Comparison of ENCODE assay signal across 2 cellular contexts in the genomic region with DNA sequence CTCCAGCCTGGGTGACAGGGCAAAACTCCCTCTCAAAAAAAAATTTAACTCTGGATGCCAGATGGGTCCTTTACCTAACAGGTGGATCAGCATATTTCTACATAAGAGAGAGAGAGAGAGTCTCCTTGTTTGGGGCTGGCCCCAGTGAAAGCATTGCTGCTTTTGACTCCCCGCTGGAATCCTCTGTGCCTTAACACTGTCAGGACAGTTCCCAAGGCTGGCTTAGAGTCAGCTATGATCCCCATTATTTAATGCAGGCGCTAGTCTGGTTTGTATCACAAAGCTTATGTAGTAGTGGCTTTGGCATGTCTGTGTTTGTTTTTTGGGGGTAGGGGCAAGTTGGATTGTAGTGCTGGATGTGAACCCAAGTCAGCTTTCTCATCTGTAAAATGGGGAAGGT.
TF ChIP-seq lines count a peak whose summit lies in the region.

No MANE protein-coding gene starts in this region.

TF ChIP-seq in IMR-90, 13 proteins besides CTCF, POLR2A, EP300 and RAD21:
- TF ChIP-seq, protein P1, sequence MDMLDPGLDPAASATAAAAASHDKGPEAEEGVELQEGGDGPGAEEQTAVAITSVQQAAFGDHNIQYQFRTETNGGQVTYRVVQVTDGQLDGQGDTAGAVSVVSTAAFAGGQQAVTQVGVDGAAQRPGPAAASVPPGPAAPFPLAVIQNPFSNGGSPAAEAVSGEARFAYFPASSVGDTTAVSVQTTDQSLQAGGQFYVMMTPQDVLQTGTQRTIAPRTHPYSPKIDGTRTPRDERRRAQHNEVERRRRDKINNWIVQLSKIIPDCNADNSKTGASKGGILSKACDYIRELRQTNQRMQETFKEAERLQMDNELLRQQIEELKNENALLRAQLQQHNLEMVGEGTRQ (IDR thresholded peaks at IDR 0.05; ENCODE audit: low read depth, low read length), result no peak
- TF ChIP-seq NFE2L2 (IDR thresholded peaks at IDR 0.05; ENCODE audit: low read depth, low read length) (no peak), MXI1 (IDR thresholded peaks at IDR 0.05; ENCODE audit: borderline replicate concordance, low read depth, low read length) (no peak), RCOR1 (IDR thresholded peaks at IDR 0.05; ENCODE audit: insufficient replicate concordance, low read length) (peak; percentile 22), MAZ (IDR thresholded peaks at IDR 0.05; ENCODE audit: borderline replicate concordance, low read depth, low read length) (no peak), FOS (IDR thresholded peaks at IDR 0.05; ENCODE audit: low read depth, low read length) (no peak)
- TF ChIP-seq, protein P2, sequence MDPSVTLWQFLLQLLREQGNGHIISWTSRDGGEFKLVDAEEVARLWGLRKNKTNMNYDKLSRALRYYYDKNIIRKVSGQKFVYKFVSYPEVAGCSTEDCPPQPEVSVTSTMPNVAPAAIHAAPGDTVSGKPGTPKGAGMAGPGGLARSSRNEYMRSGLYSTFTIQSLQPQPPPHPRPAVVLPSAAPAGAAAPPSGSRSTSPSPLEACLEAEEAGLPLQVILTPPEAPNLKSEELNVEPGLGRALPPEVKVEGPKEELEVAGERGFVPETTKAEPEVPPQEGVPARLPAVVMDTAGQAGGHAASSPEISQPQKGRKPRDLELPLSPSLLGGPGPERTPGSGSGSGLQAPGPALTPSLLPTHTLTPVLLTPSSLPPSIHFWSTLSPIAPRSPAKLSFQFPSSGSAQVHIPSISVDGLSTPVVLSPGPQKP (IDR thresholded peaks at IDR 0.05; ENCODE audit: borderline replicate concordance, low read depth, low read length), result no peak

TF ChIP-seq in K562, 482 proteins besides CTCF, POLR2A, EP300 and RAD21:
- TF ChIP-seq SIN3A (IDR thresholded peaks at IDR 0.05; ENCODE audit: borderline replicate concordance in 2 of 2, control insufficient read depth in 1 of 2, low read depth in 2 of 2, low read length in 2 of 2) (0 out of 4 replicates have a peak, but pooled peaks of 1 of the 2 experiments have one; percentile 7), ZC3H8 (IDR thresholded peaks at IDR 0.05) (no peak)
